ENCODE assay signal across 7 cellular contexts in the genomic region with DNA sequence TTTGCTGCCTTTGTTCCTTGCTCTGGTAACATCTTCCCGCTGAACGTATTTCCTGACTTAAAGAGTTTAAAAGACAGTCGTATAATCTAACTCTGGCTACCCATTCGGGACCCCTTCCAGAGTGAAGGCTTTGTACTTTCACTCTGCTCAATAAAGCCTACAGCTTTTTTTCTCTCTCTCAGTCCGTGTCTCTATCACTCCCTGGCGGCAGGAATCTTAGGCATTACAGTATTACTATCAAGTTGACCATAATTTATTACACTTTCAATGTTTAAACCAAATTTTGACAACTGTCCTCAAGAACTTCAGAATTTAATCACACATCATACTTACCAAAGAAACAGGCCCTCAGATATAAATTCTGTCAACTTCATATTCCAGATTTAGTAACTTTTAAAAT.
DNase-seq lines count a peak whose midpoint lies in the region; ATAC-seq, FAIRE-seq and TF ChIP-seq lines count a peak whose summit lies in the region.

No MANE protein-coding gene starts in this region.

- H3K36me3 ChIP-seq in adrenal gland (replicated peaks in 1 of 2) = no peaks in the 10 kb centered on the region
- H3K36me3 ChIP-seq in stomach smooth muscle (ENCODE audit: control insufficient read depth in 2 of 2, insufficient read depth in 2 of 2, low read length in 2 of 2) = no peaks in the 10 kb centered on the region

- no peak overlapping the region for H3K9ac ChIP-seq in stomach smooth muscle (ENCODE audit: low read length in 2 of 2)

- peak overlapping the region in 1 of 4 donors; percentile 21 for H3K4me3 ChIP-seq in adrenal gland
- H3K4me3 ChIP-seq in stomach smooth muscle (ENCODE audit: low read length in 2 of 2) = peak overlapping the region; percentile 14 to 35

- 28 to 38% (median 33%) methylated on average over 6 of the region's 6 CpGs for WGBS in adrenal gland, 4 donors

- no peaks in the 10 kb centered on the region for H3K27me3 ChIP-seq in adrenal gland
- H3K27me3 ChIP-seq in stomach smooth muscle (ENCODE audit: control insufficient read depth in 1 of 2, insufficient read depth in 2 of 2, low read length in 2 of 2) = no peaks in the 10 kb centered on the region

- no peak for TF ChIP-seq POLR2A in adrenal gland (IDR thresholded peaks at IDR 0.05)

- intact Hi-C loops in adrenal gland (cut with DNase I) = no loop called here

- peak; percentile 3 for DNase-seq in HTR-8/SVneo (ENCODE audit: insufficient read length, low spot score)
- DNase-seq in adrenal gland = peak in 5 of 7 donors; percentile 14 to 56 (median 38)
- DNase-seq in iPS-NIHi11 (ENCODE audit: low spot score) = peak; percentile 8
- no peak for DNase-seq in NCI-H187 treated with DMSO at 0.1 percent for 48 hours (lab: John Stamatoyannopoulos, UW)
- no peak for DNase-seq in activated CD8-positive, alpha-beta memory T cell treated with anti-CD3 and anti-CD28 coated beads, Interleukin-2, amount 50 U/mL, for 48 hours

- no peak for FAIRE-seq in HTR-8/SVneo (lab: Jason Lieb, UNC)

- peak; percentile 32 to 56 (median 48) for TF ChIP-seq CTCF in adrenal gland (IDR thresholded peaks at IDR 0.05)

- H3K9me3 ChIP-seq in adrenal gland (replicated peaks in 1 of 3) = no peaks in the 10 kb centered on the region
- no peaks in the 10 kb centered on the region for H3K9me3 ChIP-seq in stomach smooth muscle (ENCODE audit: control insufficient read depth in 2 of 2, low read length in 2 of 2)

- no peak for ATAC-seq in GM18517 (IDR thresholded peaks at IDR 0.05; ENCODE audit: unreplicated experiment)

- no peaks in the 10 kb centered on the region for H3K4me1 ChIP-seq in adrenal gland (replicated peaks in 1 of 2)
- no peaks in the 10 kb centered on the region for H3K4me1 ChIP-seq in stomach smooth muscle (ENCODE audit: control insufficient read depth, insufficient read depth, low read length)

- H3K27ac ChIP-seq in adrenal gland = no peak overlapping the region
- no peak overlapping the region for H3K27ac ChIP-seq in stomach smooth muscle (ENCODE audit: low read length)

Comparison
In these comparisons a context has a peak if more than half of its experiments do, and no peak if none do; other contexts are left out.
1. DNase-seq: peak in HTR-8/SVneo (single experiment), adrenal gland (5 of 7) and iPS-NIHi11 (single experiment); none in NCI-H187 treated with DMSO at 0.1 percent for 48 hours (single experiment) and activated CD8-positive, alpha-beta memory T cell treated with anti-CD3 and anti-CD28 coated beads, Interleukin-2, amount 50 U/mL, for 48 hours (single experiment).